Comparison of ENCODE assay signal across 8 cellular contexts in genomic region chr1:46062651-46063319, GRCh38.
DNase-seq lines count a peak whose midpoint lies in the region; ATAC-seq and TF ChIP-seq lines count a peak whose summit lies in the region.

No MANE protein-coding gene starts in this region.

- H3K27ac ChIP-seq in PC-9 (peak overlapping the region; percentile 28), gastrocnemius medialis (no peak overlapping the region)

- H3K4me1 ChIP-seq in PC-9 (replicated peaks; ENCODE audit: insufficient read depth): no peaks in the 10 kb centered on the region
- H3K4me1 ChIP-seq in gastrocnemius medialis: peaks cover 0 to 5% of the 10 kb centered on the region in 2 donors

- H3K36me3 ChIP-seq in PC-9 (ENCODE audit: low read depth) (peaks cover 56% of the 10 kb centered on the region), gastrocnemius medialis (peaks cover 0 to 9% of the 10 kb centered on the region in 2 donors)

- in situ Hi-C loops in gastrocnemius medialis (cut with MboI; ENCODE audit: low sequenced_read_pairs in 4 of 4): no loop called here

- peaks cover 19% of the 10 kb centered on the region for H3K36me3 Mint-ChIP-seq in activated CD8-positive, alpha-beta memory T cell treated with anti-CD3 and anti-CD28 coated beads, Interleukin-2, amount 10 ng/mL, durations not matched to agents 7 days and 5 days

- no peak for TF ChIP-seq CTCF in PC-9 (conservative IDR thresholded peaks at IDR 0.05)
- no peak for TF ChIP-seq CTCF in fibroblast of mammary gland (conservative IDR thresholded peaks at IDR 0.05; ENCODE audit: control insufficient read depth, insufficient read depth, low read depth, low read length)
- TF ChIP-seq CTCF in gastrocnemius medialis (IDR thresholded peaks at IDR 0.05 in 4 of 5, conservative IDR thresholded peaks at IDR 0.05 in 1 of 5): no peak
- TF ChIP-seq CTCF in GM10266 (IDR thresholded peaks at IDR 0.05; ENCODE audit: control insufficient read depth, insufficient read depth, low read depth, missing control alignments): no peak

- POLR2A ChIA-PET in PC-9 (lab: Charles Lee; ENCODE audit: unreplicated experiment): no interaction called here

- H3K4me3 Mint-ChIP-seq in activated CD8-positive, alpha-beta memory T cell treated with anti-CD3 and anti-CD28 coated beads, Interleukin-2, amount 10 ng/mL, durations not matched to agents 7 days and 5 days: peak overlapping the region; percentile 29

- peak; percentile 67 for ATAC-seq in activated CD8-positive, alpha-beta memory T cell treated with anti-CD3 and anti-CD28 coated beads, Interleukin-2, amount 10 ng/mL, durations not matched to agents 7 days and 5 days
- ATAC-seq in stimulated activated naive CD8-positive, alpha-beta T cell treated with anti-CD3 and anti-CD28 coated beads, Interleukin-15, Interleukin-2, amounts not matched to agents 100 U/mL and 50 U/mL, for 24 hours: no peak
- no peak for ATAC-seq in gastrocnemius medialis

- peaks cover 36% of the 10 kb centered on the region; the same call in 1 of the 2 replicates for H3F3A ChIP-seq in PC-9 (ENCODE audit: insufficient read depth, low read depth)

- DNase-seq in activated CD8-positive, alpha-beta memory T cell treated with anti-CD3 and anti-CD28 coated beads, Interleukin-2, amount 10 ng/mL, durations not matched to agents 7 days and 5 days: peak; percentile 76
- no peak for DNase-seq in activated CD8-positive, alpha-beta memory T cell treated with anti-CD3 and anti-CD28 coated beads, Interleukin-2, amount 50 U/mL, for 48 hours
- DNase-seq in PC-9 (no peak), fibroblast of mammary gland (ENCODE audit: low read depth) (peak; percentile 24), gastrocnemius medialis (no peak), DMS 273 (lab: John Stamatoyannopoulos, UW; ENCODE audit: unreplicated experiment) (no peak), GM10266 (ENCODE audit: extremely low spot score) (no peak)
- peak; percentile 52 for DNase-seq in stimulated activated naive CD8-positive, alpha-beta T cell treated with anti-CD3 and anti-CD28 coated beads, Interleukin-15, Interleukin-2, amounts not matched to agents 100 U/mL and 50 U/mL, for 24 hours

- no peaks in the 10 kb centered on the region for H3K9me3 Mint-ChIP-seq in activated CD8-positive, alpha-beta memory T cell treated with anti-CD3 and anti-CD28 coated beads, Interleukin-2, amount 10 ng/mL, durations not matched to agents 7 days and 5 days (ENCODE audit: low read depth)

- H3K9me2 ChIP-seq in PC-9 (ENCODE audit: insufficient read depth): no peaks in the 10 kb centered on the region

- H3K4me3 ChIP-seq in PC-9: no peak overlapping the region
- H3K4me3 ChIP-seq in fibroblast of mammary gland (ENCODE audit: control insufficient read depth, low read depth, low read length): no peak overlapping the region
- H3K4me3 ChIP-seq in gastrocnemius medialis: no peak overlapping the region

- no peaks in the 10 kb centered on the region for H4K20me1 ChIP-seq in PC-9 (ENCODE audit: insufficient read depth)

- H3K4me1 Mint-ChIP-seq in activated CD8-positive, alpha-beta memory T cell treated with anti-CD3 and anti-CD28 coated beads, Interleukin-2, amount 10 ng/mL, durations not matched to agents 7 days and 5 days: peaks cover 27% of the 10 kb centered on the region

- H3K27ac Mint-ChIP-seq in activated CD8-positive, alpha-beta memory T cell treated with anti-CD3 and anti-CD28 coated beads, Interleukin-2, amount 10 ng/mL, durations not matched to agents 7 days and 5 days: peak overlapping the region; percentile 64

- no peaks in the 10 kb centered on the region for H3K27me3 Mint-ChIP-seq in activated CD8-positive, alpha-beta memory T cell treated with anti-CD3 and anti-CD28 coated beads, Interleukin-2, amount 10 ng/mL, durations not matched to agents 7 days and 5 days

- H3K4me2 ChIP-seq in PC-9: no peak overlapping the region

- no peak for TF ChIP-seq POLR2A in gastrocnemius medialis (IDR thresholded peaks at IDR 0.05)

- no peak overlapping the region for H2AFZ ChIP-seq in PC-9

- no peaks in the 10 kb centered on the region for H3K27me3 ChIP-seq in PC-9 (ENCODE audit: insufficient read depth, low read depth)
- H3K27me3 ChIP-seq in gastrocnemius medialis: no peaks in the 10 kb centered on the region

- BruUV-seq in PC-9 (replicated peaks; lab: Mats Ljungman, UMichigan): no TSS peak

- H3K79me2 ChIP-seq in PC-9 (ENCODE audit: low read depth): 0 out of 2 replicates have a peak, but pooled peaks cover 14% of the 10 kb centered on the region

- intact Hi-C loops in PC-9 (cut with micrococcal nuclease; ENCODE audit: unreplicated experiment) (no loop called here), gastrocnemius medialis (cut with DNase I; ENCODE audit: low total_unique reads) (no loop called here)

- CTCF ChIA-PET in activated CD8-positive, alpha-beta memory T cell treated with anti-CD3 and anti-CD28 coated beads, Interleukin-2, amount 10 ng/mL, durations not matched to agents 7 days and 5 days (lab: Charles Lee): interaction anchor here (1.2 to 2.9 kb wide), 2 partner anchors 116 to 161 kb away, joined by 3 to 10 read pairs; no protein-coding TSS in a partner anchor
- CTCF ChIA-PET in PC-9 (lab: Charles Lee): no interaction called here

- no peaks in the 10 kb centered on the region for H3K9me3 ChIP-seq in PC-9 (ENCODE audit: insufficient read depth, low read depth)
- H3K9me3 ChIP-seq in gastrocnemius medialis: no peaks in the 10 kb centered on the region

Comparison
In these comparisons a context has a peak if more than half of its experiments do, and no peak if none do; other contexts are left out.
1. DNase-seq: peak in activated CD8-positive, alpha-beta memory T cell treated with anti-CD3 and anti-CD28 coated beads, Interleukin-2, amount 10 ng/mL, durations not matched to agents 7 days and 5 days (single experiment), fibroblast of mammary gland (single experiment) and stimulated activated naive CD8-positive, alpha-beta T cell treated with anti-CD3 and anti-CD28 coated beads, Interleukin-15, Interleukin-2, amounts not matched to agents 100 U/mL and 50 U/mL, for 24 hours (single experiment); none in activated CD8-positive, alpha-beta memory T cell treated with anti-CD3 and anti-CD28 coated beads, Interleukin-2, amount 50 U/mL, for 48 hours (single experiment), PC-9 (0 of 2), gastrocnemius medialis (0 of 2), DMS 273 (single experiment) and GM10266 (single experiment).